21 cellular contexts compared by ENCODE assay signal in the genomic region with DNA sequence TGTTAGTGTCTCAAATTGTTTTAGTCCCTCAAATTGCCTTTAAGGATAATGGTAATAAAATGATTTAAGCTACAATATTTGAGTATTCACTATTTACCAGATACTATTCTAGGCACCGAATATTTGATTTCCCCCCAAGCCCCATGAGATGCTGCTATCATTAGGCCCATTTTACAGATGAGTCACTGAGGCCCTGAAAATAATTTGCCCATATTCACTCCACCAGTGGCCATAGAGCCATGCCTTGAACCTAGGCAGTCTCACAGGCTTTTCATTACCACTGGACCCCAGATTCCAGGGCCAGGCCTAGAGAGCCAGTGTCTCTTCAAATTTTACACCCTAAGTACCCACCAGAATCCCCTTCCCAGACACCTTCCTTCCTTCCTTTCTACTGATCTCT.
DNase-seq lines count a peak whose midpoint lies in the region; ATAC-seq, FAIRE-seq and TF ChIP-seq lines count a peak whose summit lies in the region.
"Had no signal": no experiment of that assay in that cellular context is flagged by ENCODE, and none has a peak within 500 bp of the region (broad histone marks: within the 10 kb centered on the region; RNA-seq: fewer than 3 reads in every experiment).

No MANE protein-coding gene starts in this region.

- POLR2A ChIA-PET in K562 (lab: Yijun Ruan, JAX) = no interaction called here

- no peak for TF ChIP-seq RAD21 in K562 (CRISPR knock-in tag; conservative IDR thresholded peaks at IDR 0.05 in 1 of 2, IDR thresholded peaks at IDR 0.05 in 1 of 2)

- intact Hi-C loops in K562 (cut with micrococcal nuclease) = no loop called here

- no TSS peak for BruUV-seq in K562 (replicated peaks; lab: Mats Ljungman, UMichigan)

- H3K4me1 Mint-ChIP-seq in GM23338 (peaks cover 36% of the 10 kb centered on the region), endodermal cell (peaks cover 25% of the 10 kb centered on the region)
- H3K4me1 Mint-ChIP-seq: CD14-positive monocyte; CD4-positive, alpha-beta memory T cell; CD4-positive, CD25-positive, alpha-beta regulatory T cell; CD8-positive, alpha-beta memory T cell had no signal

- H3K36me3 Mint-ChIP-seq in GM23338 (ENCODE audit: low read depth) = no peaks in the 10 kb centered on the region
- H3K36me3 Mint-ChIP-seq in endodermal cell (ENCODE audit: low read depth) = no peaks in the 10 kb centered on the region
- H3K36me3 Mint-ChIP-seq: CD14-positive monocyte; CD4-positive, alpha-beta memory T cell; CD4-positive, CD25-positive, alpha-beta regulatory T cell; CD8-positive, alpha-beta memory T cell had no signal

- no peaks in the 10 kb centered on the region for H3F3A ChIP-seq in GM23338 (replicated peaks; ENCODE audit: low read depth)

- 0% methylated on average over 1 of the region's 1 CpG for WGBS in K562 (ENCODE audit: insufficient coverage, low coverage, missing lambda C conversion rate)
- 88 to 89% methylated on average over 1 of the region's 1 CpG for WGBS in endodermal cell (ENCODE audit: insufficient coverage in 1 of 2, insufficient read length in 1 of 2), 2 experiments

- ATAC-seq in GM23338 = no peak
- no peak for ATAC-seq in K562

- TF ChIP-seq CTCF in GM23338 (conservative IDR thresholded peaks at IDR 0.05; ENCODE audit: low read depth in 2 of 2) (no peak), K562 (IDR thresholded peaks at IDR 0.05 in 2 of 3, conservative IDR thresholded peaks at IDR 0.05 in 1 of 3; ENCODE audit: insufficient read depth in 2 of 3, low read depth in 1 of 3, low read length in 3 of 3) (no peak), endodermal cell (conservative IDR thresholded peaks at IDR 0.05) (no peak), D721Med (IDR thresholded peaks at IDR 0.05; ENCODE audit: insufficient read depth, missing control alignments) (no peak)

- H3K4me1 ChIP-seq in GM23338 (ENCODE audit: insufficient read depth) (peaks cover 41% of the 10 kb centered on the region), K562 (replicated peaks in 1 of 2; ENCODE audit: control insufficient read depth in 2 of 2, insufficient read depth in 2 of 2, low read length in 2 of 2) (no peaks in the 10 kb centered on the region), endodermal cell (ENCODE audit: control insufficient read depth, insufficient read depth, low read length) (peaks cover 8% of the 10 kb centered on the region)
- H3K4me1 ChIP-seq: BE2C, BLaER1 had no signal

- no peaks in the 10 kb centered on the region for H3K9me1 ChIP-seq in K562 (ENCODE audit: control insufficient read depth, insufficient read depth, low read length)

- H3K9me3 ChIP-seq in K562 (replicated peaks; ENCODE audit: control insufficient read depth, insufficient read depth, low read depth, low read length) = no peaks in the 10 kb centered on the region
- H3K9me3 ChIP-seq in endodermal cell (ENCODE audit: control insufficient read depth, low read length) = peaks cover 12% of the 10 kb centered on the region
- H3K9me3 ChIP-seq: BE2C, BLaER1 had no signal

- H3K4me3 ChIP-seq in GM23338 = no peak overlapping the region
- H3K4me3 ChIP-seq in K562 = no peak overlapping the region
- H3K4me3 ChIP-seq in endodermal cell (ENCODE audit: low read length) = no peak overlapping the region
- H3K4me3 ChIP-seq: BLaER1 had no signal

- H3K36me3 ChIP-seq in GM23338 (ENCODE audit: insufficient read depth) (no peaks in the 10 kb centered on the region), K562 (ENCODE audit: control insufficient read depth, insufficient read depth, low read length) (no peaks in the 10 kb centered on the region), endodermal cell (ENCODE audit: control insufficient read depth, insufficient read depth, low read length) (no peaks in the 10 kb centered on the region)
- H3K36me3 ChIP-seq: BE2C, BLaER1 had no signal

- no peaks in the 10 kb centered on the region for H3K27me3 Mint-ChIP-seq in GM23338 (ENCODE audit: insufficient read depth, low read depth, poor library complexity)
- H3K27me3 Mint-ChIP-seq in endodermal cell (ENCODE audit: insufficient read depth) = no peaks in the 10 kb centered on the region

- H2AFZ ChIP-seq in GM23338 = peak overlapping the region; percentile 75; the same call in 1 of the 2 replicates
- H2AFZ ChIP-seq in K562 (ENCODE audit: low read depth, low read length) = no peak overlapping the region

- in situ Hi-C loops in K562 (cut with MboI) = no loop called here

- no peak overlapping the region for H3K27ac Mint-ChIP-seq in GM23338
- no peak overlapping the region for H3K27ac Mint-ChIP-seq in endodermal cell
- H3K27ac Mint-ChIP-seq: CD14-positive monocyte; CD4-positive, alpha-beta memory T cell; CD4-positive, CD25-positive, alpha-beta regulatory T cell; CD8-positive, alpha-beta memory T cell had no signal

- TF ChIP-seq EP300 in K562 (IDR thresholded peaks at IDR 0.05; ENCODE audit: low read length) = no peak

- CTCF ChIA-PET in K562 (lab: Yijun Ruan, JAX; ENCODE audit: low intra/inter-chr PET ratio) = no interaction called here

- H4K20me1 ChIP-seq in GM23338 (replicated peaks; ENCODE audit: insufficient read depth) (no peaks in the 10 kb centered on the region), K562 (replicated peaks; ENCODE audit: control insufficient read depth, insufficient read depth, low read length) (no peaks in the 10 kb centered on the region)
- H4K20me1 ChIP-seq: BLaER1 had no signal

- no peak overlapping the region for H3K4me3 Mint-ChIP-seq in GM23338
- H3K4me3 Mint-ChIP-seq in endodermal cell = no peak overlapping the region
- H3K4me3 Mint-ChIP-seq: CD14-positive monocyte; CD4-positive, alpha-beta memory T cell; CD4-positive, CD25-positive, alpha-beta regulatory T cell; CD8-positive, alpha-beta memory T cell had no signal

- H3K79me2 ChIP-seq in GM23338 (replicated peaks; ENCODE audit: insufficient read depth) = no peaks in the 10 kb centered on the region
- H3K79me2 ChIP-seq in K562 (ENCODE audit: control insufficient read depth, insufficient read depth, low read length) = no peaks in the 10 kb centered on the region

- H3K4me2 ChIP-seq in GM23338 (no peak overlapping the region), K562 (ENCODE audit: insufficient read depth, low read length) (no peak overlapping the region)
- H3K4me2 ChIP-seq: BLaER1 had no signal

- H3K9ac ChIP-seq in K562 (ENCODE audit: insufficient read depth in 1 of 2, low read depth in 2 of 2, low read length in 2 of 2) (no peak overlapping the region), endodermal cell (ENCODE audit: extremely low read depth, low read length, poor library complexity, severe bottlenecking) (no peak overlapping the region)
- H3K9ac ChIP-seq: BLaER1 had no signal

- no peak for TF ChIP-seq POLR2A in K562 (conservative IDR thresholded peaks at IDR 0.05)

- H3K27me3 ChIP-seq in GM23338 (ENCODE audit: insufficient read depth) (no peaks in the 10 kb centered on the region), K562 (ENCODE audit: control insufficient read depth in 2 of 2, insufficient read depth in 2 of 2, low read length in 2 of 2) (peaks cover 8 to 15% of the 10 kb centered on the region in 2 experiments; a peak in 4 of 5 replicates), endodermal cell (ENCODE audit: control insufficient read depth, insufficient read depth, low read length, poor library complexity, severe bottlenecking) (no peaks in the 10 kb centered on the region)
- H3K27me3 ChIP-seq: BLaER1 had no signal

- H3K9me2 ChIP-seq in GM23338 (ENCODE audit: insufficient read depth) = 0 out of 2 replicates have a peak, but pooled peaks cover under 1% of the 10 kb centered on the region

- FAIRE-seq in K562 (lab: Jason Lieb, UNC) (no peak), D721Med (lab: Jason Lieb, UNC) (no peak)
- FAIRE-seq: A204.1, G401.6, GM12891, GM19239 had no signal

- H3K27ac ChIP-seq in GM23338 (ENCODE audit: low read depth) (no peak overlapping the region), K562 (ENCODE audit: extremely low read depth, low read depth, low read length) (no peak overlapping the region), endodermal cell (ENCODE audit: low read depth, low read length) (no peak overlapping the region)
- H3K27ac ChIP-seq: BLaER1 had no signal

- H3K9me3 Mint-ChIP-seq in GM23338 (no peaks in the 10 kb centered on the region), endodermal cell (peaks cover 6% of the 10 kb centered on the region)

- DNase-seq in GM23338 (ENCODE audit: low spot score) = no peak
- no peak for DNase-seq in K562 (ENCODE audit: extremely low read depth in 1 of 4, low spot score in 3 of 4)
- peak; percentile 1 for DNase-seq in endodermal cell
- no peak for DNase-seq in NCI-H510A treated with DMSO at 0.1 percent for 48 hours (lab: John Stamatoyannopoulos, UW)
- DNase-seq in D721Med (ENCODE audit: insufficient read length, low spot score) = no peak
- DNase-seq: 8988T; ACHN; BE2C; C1 segment of cervical spinal cord; CD4-positive, alpha-beta memory T cell; CD4-positive, CD25-positive, alpha-beta regulatory T cell; CD8-positive, alpha-beta memory T cell; COR-L47; DMS79 treated with DMSO at 0.1 percent for 48 hours; GF-D8 had no signal

TF ChIP-seq in GM23338, 12 proteins besides CTCF, POLR2A, EP300 and RAD21 (continues in another document):
- TF ChIP-seq, protein P1, sequence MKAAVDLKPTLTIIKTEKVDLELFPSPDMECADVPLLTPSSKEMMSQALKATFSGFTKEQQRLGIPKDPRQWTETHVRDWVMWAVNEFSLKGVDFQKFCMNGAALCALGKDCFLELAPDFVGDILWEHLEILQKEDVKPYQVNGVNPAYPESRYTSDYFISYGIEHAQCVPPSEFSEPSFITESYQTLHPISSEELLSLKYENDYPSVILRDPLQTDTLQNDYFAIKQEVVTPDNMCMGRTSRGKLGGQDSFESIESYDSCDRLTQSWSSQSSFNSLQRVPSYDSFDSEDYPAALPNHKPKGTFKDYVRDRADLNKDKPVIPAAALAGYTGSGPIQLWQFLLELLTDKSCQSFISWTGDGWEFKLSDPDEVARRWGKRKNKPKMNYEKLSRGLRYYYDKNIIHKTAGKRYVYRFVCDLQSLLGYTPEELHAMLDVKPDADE (IDR thresholded peaks at IDR 0.05) = no peak
- TF ChIP-seq ZNF114 (CRISPR knock-in tag; IDR thresholded peaks at IDR 0.05) (no peak), ZNF331 (CRISPR knock-in tag; IDR thresholded peaks at IDR 0.05; ENCODE audit: low read depth) (no peak), NANOG (IDR thresholded peaks at IDR 0.05; ENCODE audit: borderline replicate concordance) (no peak)

TF ChIP-seq in K562, 482 proteins besides CTCF, POLR2A, EP300 and RAD21 (continues in another document):
- peak; percentile 47 for TF ChIP-seq RBM25 (IDR thresholded peaks at IDR 0.05; ENCODE audit: low read depth, low read length, severe bottlenecking)
